Comparison of ENCODE assay signal across 9 cellular contexts in the genomic region with DNA sequence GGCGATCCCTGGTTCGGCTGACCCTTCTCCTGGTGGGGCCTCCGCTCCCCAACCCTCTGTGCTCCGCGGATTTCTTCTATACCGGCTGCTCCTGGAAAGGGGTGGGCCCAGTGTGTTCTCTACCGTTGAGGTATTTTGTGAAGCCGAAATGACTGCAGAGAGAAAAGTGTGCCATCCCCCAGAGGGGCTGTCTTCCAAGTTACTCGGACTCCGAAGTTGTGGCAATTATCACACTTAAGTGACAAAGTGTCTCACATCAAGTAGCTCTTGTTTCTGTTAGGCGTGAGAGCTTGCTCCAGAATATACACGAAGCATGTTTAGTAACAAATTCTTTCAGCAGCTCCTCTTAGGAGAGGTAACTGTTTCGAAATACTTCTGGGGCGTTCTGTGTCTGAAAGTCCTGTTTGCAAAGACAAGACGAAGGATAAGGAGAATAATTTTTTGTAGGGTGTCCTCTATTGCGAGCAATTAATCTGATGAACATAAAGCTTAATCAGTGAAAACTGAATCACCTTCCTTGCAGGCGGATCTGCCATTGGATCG. TPM values are rescaled to one million over a fixed set of nuclear protein-coding genes. Genes with fewer than 3 reads are reported as not detected.
A peak's percentile ranks its signal among the peaks of the same experiment; 100 is the strongest.
DNase-seq lines count a peak whose midpoint lies in the region; ATAC-seq, FAIRE-seq and TF ChIP-seq lines count a peak whose summit lies in the region.
"Had no signal": no experiment of that assay in that cellular context is flagged by ENCODE, and none has a peak within 500 bp of the region (broad histone marks: within the 10 kb centered on the region; RNA-seq: fewer than 3 reads in every experiment).

No MANE protein-coding gene starts in this region.

- H3K4me1 ChIP-seq in astrocyte (ENCODE audit: insufficient read depth, low read length) (peaks cover 5% of the 10 kb centered on the region), liver (ENCODE audit: control insufficient read depth in 4 of 4, insufficient read depth in 4 of 4, low read length in 3 of 4) (peaks cover 16 to 49% (median 36%) of the 10 kb centered on the region in 4 donors), upper lobe of left lung (peaks cover 35 to 50% (median 43%) of the 10 kb centered on the region in 4 donors)

- no peak for TF ChIP-seq EP300 in upper lobe of left lung (IDR thresholded peaks at IDR 0.05)

- 2% methylated on average over 18 of the region's 18 CpGs for WGBS in liver
- WGBS in upper lobe of left lung, 2 donors = 5 to 6% methylated on average over 12 to 18 of the region's 18 CpGs

- DNase-seq in activated naive CD4-positive, alpha-beta T cell treated with anti-CD3 and anti-CD28 coated beads for 36 hours = no peak
- no peak for DNase-seq in activated naive CD4-positive, alpha-beta T cell treated with anti-CD3 and anti-CD28 coated beads, Interleukin-2, amount 50 U/mL, for 16 hours
- DNase-seq in astrocyte (ENCODE audit: low read depth) (no peak), upper lobe of left lung (no peak), NCI-H1048 (lab: John Stamatoyannopoulos, UW) (no peak), cerebellar cortex (ENCODE audit: low spot score) (no peak)

- peak; percentile 23 for FAIRE-seq in astrocyte (lab: Jason Lieb, UNC)
- FAIRE-seq: colon had no signal

- TF ChIP-seq RAD21 in liver (IDR thresholded peaks at IDR 0.05) = no peak

- H4K20me1 ChIP-seq in astrocyte (ENCODE audit: insufficient read depth, low read length) = peaks cover 32% of the 10 kb centered on the region

- CTCF ChIA-PET in activated naive CD4-positive, alpha-beta T cell treated with anti-CD3 and anti-CD28 coated beads for 36 hours (lab: Charles Lee) = interaction anchor here (0.6 to 1.0 kb wide), 4 partner anchors 14 to 515 kb away, joined by 3 read pairs; no protein-coding TSS in a partner anchor

- no peak for TF ChIP-seq POLR2A in upper lobe of left lung (IDR thresholded peaks at IDR 0.05)

- H2AFZ ChIP-seq in astrocyte (ENCODE audit: low read depth, low read length) = peak overlapping the region; percentile 79

- peaks cover 7% of the 10 kb centered on the region for H3K36me3 ChIP-seq in astrocyte (ENCODE audit: insufficient read depth, low read length)
- peaks cover 0 to 5% (median 3%) of the 10 kb centered on the region in 4 donors for H3K36me3 ChIP-seq in liver (ENCODE audit: control insufficient read depth in 4 of 4, insufficient read depth in 3 of 4, low read depth in 1 of 4, low read length in 3 of 4)
- H3K36me3 ChIP-seq in upper lobe of left lung = peaks cover 0 to 12% (median 0%) of the 10 kb centered on the region in 4 donors

- H3K4me3 Mint-ChIP-seq in activated naive CD4-positive, alpha-beta T cell treated with anti-CD3 and anti-CD28 coated beads for 36 hours = peak overlapping the region; percentile 95
- peak overlapping the region; percentile 99 for H3K4me3 Mint-ChIP-seq in astrocyte (ENCODE audit: unreplicated experiment)

- no peaks in the 10 kb centered on the region for H3K9me3 ChIP-seq in astrocyte (ENCODE audit: insufficient read depth, low read depth, low read length)
- H3K9me3 ChIP-seq in liver (ENCODE audit: control insufficient read depth in 4 of 4, low read length in 3 of 4) = no peaks in the 10 kb centered on the region
- no peaks in the 10 kb centered on the region for H3K9me3 ChIP-seq in upper lobe of left lung

- H3K9ac ChIP-seq in astrocyte (ENCODE audit: low read length) = peak overlapping the region; percentile 96
- H3K9ac ChIP-seq in liver (ENCODE audit: low read depth in 1 of 2, low read length in 2 of 2) = peak overlapping the region; percentile 94 to 99

- H3K4me3 ChIP-seq in astrocyte (ENCODE audit: insufficient read depth, low read depth, low read length) (peak overlapping the region; percentile 87), liver (ENCODE audit: low read depth in 1 of 3, low read length in 3 of 3) (peak overlapping the region; percentile 77 to 100 (median 95)), upper lobe of left lung (peak overlapping the region; percentile 39 to 87 (median 75))

- TF ChIP-seq CTCF in astrocyte (IDR thresholded peaks at IDR 0.05; ENCODE audit: insufficient read depth, low read depth, low read length) (no peak), liver (IDR thresholded peaks at IDR 0.05; ENCODE audit: low read depth, low read length, missing input control) (no peak), upper lobe of left lung (IDR thresholded peaks at IDR 0.05) (no peak)

- H3K9me3 Mint-ChIP-seq in activated naive CD4-positive, alpha-beta T cell treated with anti-CD3 and anti-CD28 coated beads for 36 hours = no peaks in the 10 kb centered on the region
- H3K9me3 Mint-ChIP-seq in astrocyte (ENCODE audit: unreplicated experiment) = no peaks in the 10 kb centered on the region

- peak overlapping the region; percentile 97 for H3K27ac ChIP-seq in astrocyte (ENCODE audit: low read depth, low read length)
- peak overlapping the region; percentile 97 to 99 for H3K27ac ChIP-seq in liver (ENCODE audit: low read depth in 1 of 2, low read length in 2 of 2)
- peak overlapping the region; percentile 96 to 98 (median 97) for H3K27ac ChIP-seq in upper lobe of left lung

- no peaks in the 10 kb centered on the region for H3K27me3 Mint-ChIP-seq in activated naive CD4-positive, alpha-beta T cell treated with anti-CD3 and anti-CD28 coated beads for 36 hours (ENCODE audit: low read depth)
- no peaks in the 10 kb centered on the region for H3K27me3 Mint-ChIP-seq in astrocyte (ENCODE audit: low read depth, unreplicated experiment)

- peak overlapping the region; percentile 99 for H3K27ac Mint-ChIP-seq in activated naive CD4-positive, alpha-beta T cell treated with anti-CD3 and anti-CD28 coated beads for 36 hours
- peak overlapping the region; percentile 98 for H3K27ac Mint-ChIP-seq in astrocyte (ENCODE audit: unreplicated experiment)

- intact Hi-C loops in activated naive CD4-positive, alpha-beta T cell treated with anti-CD3 and anti-CD28 coated beads for 36 hours (cut with micrococcal nuclease) = loop anchor here (5.0 to 10.0 kb wide), 4 partner anchors 220 to 587 kb away; a partner anchor contains a TSS

- peaks cover 94% of the 10 kb centered on the region for H3K79me2 ChIP-seq in astrocyte (ENCODE audit: insufficient read depth, low read length)

- peaks cover 47% of the 10 kb centered on the region for H3K4me1 Mint-ChIP-seq in activated naive CD4-positive, alpha-beta T cell treated with anti-CD3 and anti-CD28 coated beads for 36 hours (ENCODE audit: low read depth)
- peaks cover 39% of the 10 kb centered on the region for H3K4me1 Mint-ChIP-seq in astrocyte (ENCODE audit: low read depth, unreplicated experiment)

- peaks cover 10% of the 10 kb centered on the region for H3K36me3 Mint-ChIP-seq in activated naive CD4-positive, alpha-beta T cell treated with anti-CD3 and anti-CD28 coated beads for 36 hours (ENCODE audit: low read depth)
- H3K36me3 Mint-ChIP-seq in astrocyte (ENCODE audit: low read depth, unreplicated experiment) = peaks cover 8% of the 10 kb centered on the region

- H3K4me2 ChIP-seq in astrocyte (ENCODE audit: low read length) = peak overlapping the region; percentile 88

- H3K27me3 ChIP-seq in astrocyte (ENCODE audit: insufficient read depth, low read length) = no peaks in the 10 kb centered on the region
- H3K27me3 ChIP-seq in liver (ENCODE audit: control insufficient read depth in 4 of 4, insufficient read depth in 4 of 4, low read length in 3 of 4) = no peaks in the 10 kb centered on the region
- H3K27me3 ChIP-seq in upper lobe of left lung = no peaks in the 10 kb centered on the region

- ATAC-seq in upper lobe of left lung (ENCODE audit: low FRiP score in 2 of 2) (no peak), HG03135 (IDR thresholded peaks at IDR 0.05; ENCODE audit: unreplicated experiment) (no peak)

TF ChIP-seq in liver, 16 proteins besides CTCF, POLR2A, EP300 and RAD21:
- TF ChIP-seq FOXA2 (IDR thresholded peaks at IDR 0.05) (no peak), FOXA1 (IDR thresholded peaks at IDR 0.05) (no peak), TAF1 (conservative IDR thresholded peaks at IDR 0.05) (no peak), HNF4G (IDR thresholded peaks at IDR 0.05) (no peak)
- TF ChIP-seq, protein P1, sequence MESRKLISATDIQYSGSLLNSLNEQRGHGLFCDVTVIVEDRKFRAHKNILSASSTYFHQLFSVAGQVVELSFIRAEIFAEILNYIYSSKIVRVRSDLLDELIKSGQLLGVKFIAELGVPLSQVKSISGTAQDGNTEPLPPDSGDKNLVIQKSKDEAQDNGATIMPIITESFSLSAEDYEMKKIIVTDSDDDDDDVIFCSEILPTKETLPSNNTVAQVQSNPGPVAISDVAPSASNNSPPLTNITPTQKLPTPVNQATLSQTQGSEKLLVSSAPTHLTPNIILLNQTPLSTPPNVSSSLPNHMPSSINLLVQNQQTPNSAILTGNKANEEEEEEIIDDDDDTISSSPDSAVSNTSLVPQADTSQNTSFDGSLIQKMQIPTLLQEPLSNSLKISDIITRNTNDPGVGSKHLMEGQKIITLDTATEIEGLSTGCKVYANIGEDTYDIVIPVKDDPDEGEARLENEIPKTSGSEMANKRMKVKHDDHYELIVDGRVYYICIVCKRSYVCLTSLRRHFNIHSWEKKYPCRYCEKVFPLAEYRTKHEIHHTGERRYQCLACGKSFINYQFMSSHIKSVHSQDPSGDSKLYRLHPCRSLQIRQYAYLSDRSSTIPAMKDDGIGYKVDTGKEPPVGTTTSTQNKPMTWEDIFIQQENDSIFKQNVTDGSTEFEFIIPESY (IDR thresholded peaks at IDR 0.05) = no peak

RNA-seq across cellular contexts. Expression of a gene that starts 0.4 kb away (rescaled TPM):
- 10 to 100 TPM; 15.7 to 19.6 TPM for total RNA-seq in activated naive CD4-positive, alpha-beta T cell treated with anti-CD3 and anti-CD28 coated beads for 36 hours
- total RNA-seq in astrocyte = 21.8 and 24.9 TPM in 2 replicates
- 10 to 100 TPM; 10.1 to 16.4 TPM for total RNA-seq in liver
- polyA plus RNA-seq in liver = 1 to 10 TPM; 5.5 to 7.1 TPM
- total RNA-seq in upper lobe of left lung = 10 to 100 TPM; 10.9 to 40.9 (median 15.1) TPM

RNA-seq across cellular contexts. Expression of a gene that starts 0.9 kb away (rescaled TPM):
- 100 to 1,000 TPM; 240 to 254 TPM for total RNA-seq in activated naive CD4-positive, alpha-beta T cell treated with anti-CD3 and anti-CD28 coated beads for 36 hours
- total RNA-seq in astrocyte (236 and 248 TPM in 2 replicates), liver (10 to 100 TPM; 90.6 to 91.5 TPM), upper lobe of left lung (100 to 1,000 TPM in 4 of 6 donors, 10 to 100 TPM in 2; 85.2 to 188 (median 119) TPM)
- 100 to 1,000 TPM in 1 of 2 donors, 10 to 100 TPM in 1; 82.3 to 112 TPM for polyA plus RNA-seq in liver

RNA-seq across cellular contexts. Expression of a gene that starts 4.5 kb away (rescaled TPM):
- not detected for total RNA-seq in activated naive CD4-positive, alpha-beta T cell treated with anti-CD3 and anti-CD28 coated beads for 36 hours
- total RNA-seq in astrocyte (not detected in 2 replicates), liver (not detected), upper lobe of left lung (not detected)
- under 1 TPM in 1 of 2 donors, not detected in 1; 0.15 TPM for polyA plus RNA-seq in liver

RNA-seq across cellular contexts. Expression of a gene that starts 38.2 kb away (rescaled TPM):
- 10 to 100 TPM; 23.0 to 24.6 TPM for total RNA-seq in activated naive CD4-positive, alpha-beta T cell treated with anti-CD3 and anti-CD28 coated beads for 36 hours
- total RNA-seq in astrocyte (24.6 and 24.8 TPM in 2 replicates), liver (10 to 100 TPM in 1 of 2 donors, 1 to 10 TPM in 1; 7.3 to 17.5 TPM), upper lobe of left lung (10 to 100 TPM in 4 of 6 donors, 1 to 10 TPM in 2; 7.3 to 21.0 (median 14.3) TPM)
- polyA plus RNA-seq in liver = 10 to 100 TPM in 1 of 2 donors, 1 to 10 TPM in 1; 9.9 to 12.5 TPM
